ENCODE assay signal across 33 cellular contexts in the genomic region with DNA sequence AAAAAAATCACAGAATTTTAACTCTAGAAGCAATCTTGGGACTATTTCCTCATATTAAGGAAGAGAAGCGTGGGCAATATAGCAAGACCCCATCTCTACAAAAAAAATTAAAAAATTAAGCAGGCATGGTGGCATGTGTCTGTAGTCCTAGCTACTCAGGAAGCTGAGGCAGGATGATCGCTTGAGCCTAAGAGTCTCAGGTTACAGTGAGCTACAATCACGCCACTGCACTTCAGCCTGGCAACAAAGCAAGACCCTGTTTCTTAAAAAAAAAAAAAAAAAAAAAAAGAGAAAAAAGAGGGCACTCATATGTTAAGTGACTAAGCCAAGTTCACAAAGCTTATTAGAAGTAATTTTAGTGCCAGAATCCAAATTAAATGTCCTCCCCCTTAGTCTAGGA.
"Had no signal": no experiment of that assay in that cellular context is flagged by ENCODE, and none has a peak within 500 bp of the region (broad histone marks: within the 10 kb centered on the region; RNA-seq: fewer than 3 reads in every experiment).

No MANE protein-coding gene starts in this region.

- H3K27me3 ChIP-seq: esophagus muscularis mucosa, foreskin keratinocyte, heart right ventricle, neural progenitor cell, right atrium auricular region, suprapubic skin, transverse colon, upper lobe of right lung, uterus had no signal

- H3K4me2 ChIP-seq: neural progenitor cell, smooth muscle cell had no signal

- DNase-seq: dermis blood vessel endothelial cell; effector memory CD4-positive, alpha-beta T cell; foreskin keratinocyte; glutamatergic neuron; heart right ventricle; hippocampal formation; immature natural killer cell; islet precursor cell; kidney glomerular epithelial cell; mesenchymal stem cell; mucosa of descending colon; naive thymus-derived CD4-positive, alpha-beta T cell; stimulated activated CD4-positive, alpha-beta T cell treated with anti-CD3 and anti-CD28 coated beads, Interleukin-12 subunit alpha, Interleukin-12 subunit beta, amount 100 ng/mL, for 4 hours; stimulated activated CD4-positive, alpha-beta T cell treated with anti-CD3 and anti-CD28 coated beads, Interleukin-1b, Interleukin-23, amount 100 ng/mL, for 48 hours; stimulated activated CD4-positive, alpha-beta T cell treated with anti-CD3 and anti-CD28 coated beads, Interleukin-4, amount 100 ng/mL, for 1 hour; stimulated activated CD8-positive, alpha-beta memory T cell treated with anti-CD3 and anti-CD28 coated beads, Interleukin-4, amount 100 ng/mL, for 48 hours; stimulated activated naive CD4-positive, alpha-beta T cell; stimulated activated naive CD8-positive, alpha-beta T cell treated with anti-CD3 and anti-CD28 coated beads, Interleukin-15, amount 100 ng/mL, for 72 hours; transverse colon; upper lobe of right lung; uterus had no signal

- H3K27ac ChIP-seq: coronary artery, esophagus muscularis mucosa, foreskin keratinocyte, heart right ventricle, neural progenitor cell, parathyroid adenoma, suprapubic skin, transverse colon, upper lobe of right lung, uterus had no signal

- H3K4me1 Mint-ChIP-seq: nephron; neural progenitor cell; stimulated activated naive CD8-positive, alpha-beta T cell treated with anti-CD3 and anti-CD28 coated beads, Interleukin-15, amount 100 ng/mL, for 72 hours had no signal

- H2AFZ ChIP-seq: neural progenitor cell, parathyroid adenoma had no signal

- H3K9me3 Mint-ChIP-seq: immature natural killer cell; mesothelial cell of epicardium; naive thymus-derived CD4-positive, alpha-beta T cell; nephron; neural progenitor cell; stimulated activated naive CD8-positive, alpha-beta T cell treated with anti-CD3 and anti-CD28 coated beads, Interleukin-15, amount 100 ng/mL, for 72 hours had no signal

- H3K9me3 ChIP-seq: esophagus muscularis mucosa, heart right ventricle, mucosa of descending colon, right atrium auricular region, suprapubic skin, transverse colon, upper lobe of right lung, uterus had no signal

- H3K79me2 ChIP-seq: parathyroid adenoma had no signal

- H3K27me3 Mint-ChIP-seq: naive thymus-derived CD4-positive, alpha-beta T cell; progenitor cell of endocrine pancreas; stimulated activated naive CD8-positive, alpha-beta T cell treated with anti-CD3 and anti-CD28 coated beads, Interleukin-15, amount 100 ng/mL, for 72 hours had no signal

- H3K4me1 ChIP-seq: foreskin keratinocyte, neural progenitor cell, uterus had no signal

- H3K4me3 Mint-ChIP-seq: immature natural killer cell; mesothelial cell of epicardium; naive thymus-derived CD4-positive, alpha-beta T cell; nephron; neural progenitor cell; stimulated activated naive CD8-positive, alpha-beta T cell treated with anti-CD3 and anti-CD28 coated beads, Interleukin-15, amount 100 ng/mL, for 72 hours had no signal

- H3K36me3 ChIP-seq: uterus had no signal

- H3K27ac Mint-ChIP-seq: immature natural killer cell; mesothelial cell of epicardium; naive thymus-derived CD4-positive, alpha-beta T cell; nephron; neural progenitor cell; progenitor cell of endocrine pancreas; stimulated activated naive CD8-positive, alpha-beta T cell treated with anti-CD3 and anti-CD28 coated beads, Interleukin-15, amount 100 ng/mL, for 72 hours had no signal

- ATAC-seq: foreskin keratinocyte; heart right ventricle; left lobe of liver; mucosa of descending colon; naive thymus-derived CD4-positive, alpha-beta T cell; sciatic nerve; stimulated activated naive CD8-positive, alpha-beta T cell treated with anti-CD3 and anti-CD28 coated beads, Interleukin-15, amount 100 ng/mL, for 72 hours; upper lobe of right lung had no signal

- H3K4me3 ChIP-seq: coronary artery, esophagus muscularis mucosa, heart right ventricle, mucosa of descending colon, neural progenitor cell, right atrium auricular region, smooth muscle cell, suprapubic skin, transverse colon, upper lobe of right lung, uterus had no signal
